Comparison of ENCODE assay signal across 27 cellular contexts in genomic region chr12:108377260-108377659, GRCh38. TPM values are rescaled to one million over a fixed set of nuclear protein-coding genes. Genes with fewer than 3 reads are reported as not detected.
"Had no signal": no experiment of that assay in that cellular context is flagged by ENCODE, and none has a peak within 500 bp of the region (broad histone marks: within the 10 kb centered on the region; RNA-seq: fewer than 3 reads in every experiment).

No MANE protein-coding gene starts in this region.

- H3K27ac Mint-ChIP-seq: mesothelial cell of epicardium; naive B cell; naive thymus-derived CD8-positive, alpha-beta T cell had no signal

- H3K4me1 Mint-ChIP-seq: mesothelial cell of epicardium; naive B cell; naive thymus-derived CD8-positive, alpha-beta T cell had no signal

- H3K27ac ChIP-seq: coronary artery, epithelial cell of prostate, esophagus squamous epithelium, gastrocnemius medialis, heart right ventricle, left lung, lower lobe of right lung had no signal

- H3K4me3 ChIP-seq: coronary artery, dorsolateral prefrontal cortex, esophagus squamous epithelium, gastrocnemius medialis, heart right ventricle, left lung, lower lobe of right lung, mucosa of descending colon had no signal

- H3K36me3 ChIP-seq: esophagus squamous epithelium, gastrocnemius medialis, heart right ventricle, left lung, lower lobe of right lung had no signal

- H3K4me3 Mint-ChIP-seq: mesothelial cell of epicardium; naive B cell; naive thymus-derived CD8-positive, alpha-beta T cell had no signal

- DNase-seq: dermis blood vessel endothelial cell; dorsolateral prefrontal cortex; effector CD4-positive, alpha-beta T cell; effector memory CD4-positive, alpha-beta T cell; erythroblast; esophagus squamous epithelium; foreskin fibroblast; foreskin melanocyte; gastrocnemius medialis; glutamatergic neuron; head of caudate nucleus; heart right ventricle; hippocampal formation; left cardiac atrium; left lung; left ventricle myocardium superior; lower lobe of right lung; mesenchymal stem cell; mucosa of descending colon; naive B cell; naive thymus-derived CD8-positive, alpha-beta T cell had no signal

- H3K36me3 Mint-ChIP-seq: mesothelial cell of epicardium had no signal

- H3K27me3 ChIP-seq: esophagus squamous epithelium, gastrocnemius medialis had no signal

- ATAC-seq: esophagus mucosa; gastrocnemius medialis; heart right ventricle; left cardiac atrium; left lung; left ventricle myocardium superior; lower lobe of right lung; mucosa of descending colon; naive thymus-derived CD8-positive, alpha-beta T cell had no signal

- H3K4me1 ChIP-seq: esophagus squamous epithelium, gastrocnemius medialis, heart right ventricle, lower lobe of right lung had no signal

RNA-seq across cellular contexts. Expression of gene CMKLR1, which starts 38.1 kb away (rescaled TPM):
- total RNA-seq: lung microvascular endothelial cell had no signal
- polyA plus RNA-seq: keratinocyte had no signal
